1 cellular context compared by ENCODE assay signal in the genomic region with DNA sequence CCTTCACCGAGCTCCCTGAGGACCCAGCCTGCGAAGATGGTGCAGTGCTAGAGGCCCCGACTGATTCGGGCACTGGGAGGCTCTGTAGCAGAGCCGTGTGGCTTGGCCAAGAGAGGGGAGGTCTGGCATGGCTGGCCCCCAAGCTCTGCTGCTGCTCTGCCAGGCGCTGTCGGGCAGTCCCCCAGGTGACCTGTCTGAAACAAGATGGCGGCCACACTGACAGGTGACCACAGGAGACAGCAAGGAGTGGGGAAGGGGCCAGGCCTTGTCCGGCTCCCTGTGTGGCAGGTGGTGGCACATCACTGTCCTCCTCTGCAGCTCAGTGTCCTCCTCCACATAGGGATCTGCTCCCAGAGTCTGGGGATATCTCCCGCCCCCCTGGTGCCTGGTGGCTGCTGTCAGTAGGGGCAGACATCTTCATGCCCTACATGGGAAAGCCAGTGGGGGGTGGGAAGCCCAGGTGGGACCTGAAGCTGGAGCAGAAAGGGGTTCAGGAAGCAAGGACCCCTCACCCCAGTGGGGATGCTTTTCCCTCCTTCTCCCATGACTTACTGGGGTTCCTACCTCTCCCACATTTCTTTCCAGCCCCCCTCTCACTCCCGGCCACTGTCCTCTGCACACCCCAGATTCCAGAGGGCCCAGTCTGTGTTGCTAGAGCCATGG.
A peak's percentile ranks its signal among the peaks of the same experiment; 100 is the strongest.
TF ChIP-seq lines count a peak whose summit lies in the region.

No MANE protein-coding gene starts in this region.

TF ChIP-seq in K562, 482 proteins besides CTCF, POLR2A, EP300 and RAD21:
- TF ChIP-seq YY1 (IDR thresholded peaks at IDR 0.05; ENCODE audit: borderline replicate concordance in 1 of 3, control insufficient read depth in 1 of 3, extremely low read depth in 1 of 3, insufficient read depth in 3 of 3, insufficient read length in 1 of 3, insufficient replicate concordance in 2 of 3, low read depth in 1 of 3, low read length in 2 of 3) (peak in 2 of 3 experiments; percentile 25 to 72), SMARCA4 (IDR thresholded peaks at IDR 0.05) (no peak)
